25 cellular contexts compared by ENCODE assay signal in the genomic region with DNA sequence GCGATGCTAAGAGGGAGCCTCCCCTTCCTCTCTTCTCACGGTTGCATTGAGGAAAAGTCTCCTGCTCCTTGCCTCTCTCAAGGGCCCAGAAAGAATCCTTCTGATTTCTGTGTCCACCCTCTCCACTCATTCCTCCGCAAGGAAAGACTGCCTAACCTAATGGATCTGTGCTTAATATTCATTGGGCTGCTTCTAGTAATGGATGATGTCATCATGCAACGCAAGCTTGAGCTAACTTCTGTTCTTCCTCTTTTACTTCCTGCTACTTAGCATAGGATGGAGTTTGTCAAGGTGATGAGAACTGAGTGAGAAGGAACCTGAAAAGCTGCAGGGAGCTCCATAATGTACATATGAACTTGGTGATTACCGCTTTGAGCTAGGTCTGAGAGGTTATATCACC. TPM values are rescaled to one million over a fixed set of nuclear protein-coding genes. Genes with fewer than 3 reads are reported as not detected.
DNase-seq lines count a peak whose midpoint lies in the region; ATAC-seq, FAIRE-seq and TF ChIP-seq lines count a peak whose summit lies in the region.
"Had no signal": no experiment of that assay in that cellular context is flagged by ENCODE, and none has a peak within 500 bp of the region (broad histone marks: within the 10 kb centered on the region; RNA-seq: fewer than 3 reads in every experiment).

No MANE protein-coding gene starts in this region.

- no peak for TF ChIP-seq RAD21 in K562 (CRISPR knock-in tag; conservative IDR thresholded peaks at IDR 0.05 in 1 of 2, IDR thresholded peaks at IDR 0.05 in 1 of 2)

- CTCF ChIA-PET in K562 (lab: Yijun Ruan, JAX; ENCODE audit: low intra/inter-chr PET ratio), result no interaction called here

- TF ChIP-seq POLR2A in K562 (conservative IDR thresholded peaks at IDR 0.05), result no peak

- no peak overlapping the region for H3K27ac Mint-ChIP-seq in activated CD4-positive, alpha-beta T cell treated with anti-CD3 and anti-CD28 coated beads, Interleukin-2, amount 10 ng/mL, durations not matched to agents 24 days and 14 days
- H3K27ac Mint-ChIP-seq: CD14-positive monocyte; CD4-positive, alpha-beta T cell had no signal

- H3K9me3 Mint-ChIP-seq in activated CD4-positive, alpha-beta T cell treated with anti-CD3 and anti-CD28 coated beads, Interleukin-2, amount 10 ng/mL, durations not matched to agents 24 days and 14 days, result no peaks in the 10 kb centered on the region
- H3K9me3 Mint-ChIP-seq: CD4-positive, alpha-beta T cell had no signal

- H3K4me1 Mint-ChIP-seq in activated CD4-positive, alpha-beta T cell treated with anti-CD3 and anti-CD28 coated beads, Interleukin-2, amount 10 ng/mL, durations not matched to agents 24 days and 14 days, result no peaks in the 10 kb centered on the region
- H3K4me1 Mint-ChIP-seq: CD14-positive monocyte had no signal

- H3K27me3 ChIP-seq in Karpas-422 (ENCODE audit: low read length) (0 out of 2 replicates have a peak, but pooled peaks cover 3% of the 10 kb centered on the region), K562 (ENCODE audit: control insufficient read depth in 2 of 2, insufficient read depth in 2 of 2, low read length in 2 of 2) (no peaks in the 10 kb centered on the region), lung (ENCODE audit: control insufficient read depth, insufficient read depth) (no peaks in the 10 kb centered on the region)
- H3K27me3 ChIP-seq: BE2C; BLaER1 treated with 17β-estradiol and CSF1 and Interleukin-3, amounts not matched to agents 10 nM and 100 nM had no signal

- H3K36me3 Mint-ChIP-seq in activated CD4-positive, alpha-beta T cell treated with anti-CD3 and anti-CD28 coated beads, Interleukin-2, amount 10 ng/mL, durations not matched to agents 24 days and 14 days (ENCODE audit: low read depth), result no peaks in the 10 kb centered on the region
- H3K36me3 Mint-ChIP-seq: CD14-positive monocyte had no signal

- intact Hi-C loops in activated CD4-positive, alpha-beta T cell treated with anti-CD3 and anti-CD28 coated beads, Interleukin-2, amount 10 ng/mL, durations not matched to agents 24 days and 14 days (cut with micrococcal nuclease), result no loop called here
- intact Hi-C loops in K562 (cut with micrococcal nuclease), result no loop called here

- H2AFZ ChIP-seq in Karpas-422 (ENCODE audit: low read length), result no peak overlapping the region
- no peak overlapping the region for H2AFZ ChIP-seq in K562 (ENCODE audit: low read depth, low read length)
- H2AFZ ChIP-seq: GM23248 had no signal

- POLR2A ChIA-PET in K562 (lab: Yijun Ruan, JAX), result no interaction called here

- no peak overlapping the region for H3K9ac ChIP-seq in Karpas-422 (ENCODE audit: low read length)
- no peak overlapping the region for H3K9ac ChIP-seq in K562 (ENCODE audit: insufficient read depth in 1 of 2, low read depth in 2 of 2, low read length in 2 of 2)
- H3K9ac ChIP-seq: BLaER1 treated with 17β-estradiol and CSF1 and Interleukin-3, amounts not matched to agents 10 nM and 100 nM; GM23248 had no signal

- H4K20me1 ChIP-seq in Karpas-422 (ENCODE audit: insufficient read depth, low read depth, low read length) (no peaks in the 10 kb centered on the region), K562 (replicated peaks; ENCODE audit: control insufficient read depth, insufficient read depth, low read length) (no peaks in the 10 kb centered on the region; the same call in 1 of the 2 replicates)
- H4K20me1 ChIP-seq: BLaER1 treated with 17β-estradiol and CSF1 and Interleukin-3, amounts not matched to agents 10 nM and 100 nM had no signal

- H3K79me2 ChIP-seq in Karpas-422 (ENCODE audit: low read length), result no peaks in the 10 kb centered on the region
- no peaks in the 10 kb centered on the region for H3K79me2 ChIP-seq in K562 (ENCODE audit: control insufficient read depth, insufficient read depth, low read length)

- BruUV-seq in K562 (replicated peaks; lab: Mats Ljungman, UMichigan), result no TSS peak

- H3K27me3 Mint-ChIP-seq in activated CD4-positive, alpha-beta T cell treated with anti-CD3 and anti-CD28 coated beads, Interleukin-2, amount 10 ng/mL, durations not matched to agents 24 days and 14 days, result no peaks in the 10 kb centered on the region

- no peaks in the 10 kb centered on the region for H3K36me3 ChIP-seq in Karpas-422 (ENCODE audit: insufficient read depth, low read length)
- no peaks in the 10 kb centered on the region for H3K36me3 ChIP-seq in K562 (ENCODE audit: control insufficient read depth, insufficient read depth, low read length)
- no peaks in the 10 kb centered on the region for H3K36me3 ChIP-seq in lung (ENCODE audit: control insufficient read depth in 2 of 2, insufficient read depth in 2 of 2, low read length in 2 of 2)
- H3K36me3 ChIP-seq: BE2C; BLaER1 treated with 17β-estradiol and CSF1 and Interleukin-3, amounts not matched to agents 10 nM and 100 nM had no signal

- FAIRE-seq in K562 (lab: Jason Lieb, UNC), result no peak
- FAIRE-seq: A549, G401.6, GM19239, H1 had no signal

- TF ChIP-seq CTCF in K562 (IDR thresholded peaks at IDR 0.05 in 2 of 3, conservative IDR thresholded peaks at IDR 0.05 in 1 of 3; ENCODE audit: insufficient read depth in 2 of 3, low read depth in 1 of 3, low read length in 3 of 3), result no peak
- no peak for TF ChIP-seq CTCF in lung (IDR thresholded peaks at IDR 0.05; ENCODE audit: control extremely low read depth, extremely low read depth)

- H3K27ac ChIP-seq in Karpas-422 (ENCODE audit: low read length), result no peak overlapping the region
- no peak overlapping the region for H3K27ac ChIP-seq in K562 (ENCODE audit: extremely low read depth, low read depth, low read length)
- no peak overlapping the region for H3K27ac ChIP-seq in lung (ENCODE audit: low read depth in 1 of 2, low read length in 1 of 2)
- H3K27ac ChIP-seq: A549; BLaER1 treated with 17β-estradiol and CSF1 and Interleukin-3, amounts not matched to agents 10 nM and 100 nM; GM23248 had no signal

- H3K9me2 ChIP-seq in Karpas-422 (replicated peaks; ENCODE audit: insufficient read depth, low read length), result no peaks in the 10 kb centered on the region

- ATAC-seq in K562 (no peak), lung (ENCODE audit: insufficient read depth, low FRiP score) (no peak)
- ATAC-seq: A549 had no signal

- H3K4me2 ChIP-seq in Karpas-422 (ENCODE audit: low read depth, low read length, poor library complexity, severe bottlenecking), result no peak overlapping the region
- H3K4me2 ChIP-seq in K562 (ENCODE audit: insufficient read depth, low read length), result no peak overlapping the region
- H3K4me2 ChIP-seq: A549; BLaER1 treated with 17β-estradiol and CSF1 and Interleukin-3, amounts not matched to agents 10 nM and 100 nM had no signal

- in situ Hi-C loops in K562 (cut with MboI), result no loop called here

- H3K4me3 Mint-ChIP-seq in activated CD4-positive, alpha-beta T cell treated with anti-CD3 and anti-CD28 coated beads, Interleukin-2, amount 10 ng/mL, durations not matched to agents 24 days and 14 days, result no peak overlapping the region
- H3K4me3 Mint-ChIP-seq: CD14-positive monocyte; CD4-positive, alpha-beta T cell had no signal

- no peaks in the 10 kb centered on the region for H3K9me3 ChIP-seq in Karpas-422 (ENCODE audit: low read length)
- no peaks in the 10 kb centered on the region; the same call in 1 of the 2 replicates for H3K9me3 ChIP-seq in K562 (replicated peaks; ENCODE audit: control insufficient read depth, insufficient read depth, low read depth, low read length)
- H3K9me3 ChIP-seq in lung (ENCODE audit: control insufficient read depth in 2 of 2, insufficient read depth in 1 of 2, low read length in 1 of 2), result no peaks in the 10 kb centered on the region
- H3K9me3 ChIP-seq: A549, BE2C had no signal

- 2% methylated on average over 5 of the region's 5 CpGs for WGBS in K562 (ENCODE audit: insufficient coverage, low coverage, missing lambda C conversion rate)
- 69 to 90% methylated on average over 5 of the region's 5 CpGs for WGBS in lung, 2 donors

- no peak for TF ChIP-seq EP300 in K562 (IDR thresholded peaks at IDR 0.05; ENCODE audit: low read length)

- no peak overlapping the region for H3K4me3 ChIP-seq in Karpas-422 (ENCODE audit: low read length)
- H3K4me3 ChIP-seq in K562, result no peak overlapping the region
- H3K4me3 ChIP-seq in lung, result no peak overlapping the region
- H3K4me3 ChIP-seq: A549; BLaER1 treated with 17β-estradiol and CSF1 and Interleukin-3, amounts not matched to agents 10 nM and 100 nM; GM23248 had no signal

- H3K9me1 ChIP-seq in K562 (ENCODE audit: control insufficient read depth, insufficient read depth, low read length), result no peaks in the 10 kb centered on the region

- H3K4me1 ChIP-seq in Karpas-422 (ENCODE audit: low read length) (no peaks in the 10 kb centered on the region; the same call in 1 of the 2 replicates), K562 (replicated peaks in 1 of 2; ENCODE audit: control insufficient read depth in 2 of 2, insufficient read depth in 2 of 2, low read length in 2 of 2) (no peaks in the 10 kb centered on the region), lung (ENCODE audit: control insufficient read depth in 2 of 2, insufficient read depth in 2 of 2, low read length in 2 of 2) (no peaks in the 10 kb centered on the region)
- H3K4me1 ChIP-seq: A549; BE2C; BLaER1 treated with 17β-estradiol and CSF1 and Interleukin-3, amounts not matched to agents 10 nM and 100 nM had no signal

- DNase-seq in activated CD4-positive, alpha-beta T cell treated with anti-CD3 and anti-CD28 coated beads, Interleukin-2, amount 10 ng/mL, durations not matched to agents 24 days and 14 days, result peak; percentile 12
- DNase-seq in activated CD4-positive, alpha-beta T cell treated with anti-CD3 and anti-CD28 coated beads, Interleukin-2, amount 50 U/mL, for 48 hours, result no peak
- DNase-seq in Karpas-422 (peak; percentile 45), K562 (ENCODE audit: extremely low read depth in 1 of 4, low spot score in 3 of 4) (no peak), lung (ENCODE audit: low spot score) (peak; percentile 5), ureter (ENCODE audit: low spot score) (no peak)
- no peak for DNase-seq in NK-92 treated with Interleukin-12 subunit alpha and Interleukin-12 subunit beta, amount 100 ng/mL, for 24 hours (lab: John Stamatoyannopoulos, UW)
- DNase-seq: 8988T; ACHN; AML-193; BE2C; Calu3; CD4-positive, alpha-beta T cell; COR-L47; DMS153; DND-41; GM23248; H7; HCEC 1CT had no signal

RNA-seq across cellular contexts. Expression of a gene that starts 35.2 kb away (rescaled TPM):
- not detected in 2 replicates for total RNA-seq in activated CD4-positive, alpha-beta T cell treated with anti-CD3 and anti-CD28 coated beads, Interleukin-2, amount 10 ng/mL, durations not matched to agents 24 days and 14 days
- total RNA-seq in Karpas-422 (2014; rRNA removed; shearing (Covaris generic); ENCODE audit: low replicate concordance), result not detected in 2 replicates
- total RNA-seq in K562 (2011; cell fraction: chromatin; rRNA removed; ENCODE audit: low replicate concordance), result not detected in 2 replicates
- not detected in 2 replicates for total RNA-seq in K562 (2011; cell fraction: nucleolus; rRNA removed)
- not detected in 2 replicates for total RNA-seq in K562 (2011; cell fraction: nucleoplasm; rRNA removed)
- total RNA-seq in K562 (2014; rRNA removed), result not detected in 2 replicates
- not detected in 2 replicates for total RNA-seq in K562 (2014; rRNA removed; fragmentation: Illumina TruSeq; extraction: Trizol)
- not detected in 2 replicates for total RNA-seq in K562 (2015; rRNA removed; fragmentation: Illumina TruSeq; extraction: Trizol)
- total RNA-seq in K562 (2021), result not detected in 2 replicates
- polyA plus RNA-seq in K562 (2011; rRNA removed), result not detected in 2 replicates
- polyA plus RNA-seq in K562 (2011; cell fraction: cytosol; rRNA removed), result not detected in 2 replicates
- not detected in 2 replicates for polyA plus RNA-seq in K562 (2011; cell fraction: nucleus; rRNA removed)
- not detected in 2 replicates for polyA plus RNA-seq in K562 (2012)
- not detected in 2 replicates for polyA plus RNA-seq in K562 (2014; fragmentation: Illumina TruSeq; extraction: Trizol)
- not detected for polyA plus RNA-seq in K562 (2014; fragmentation: Nextera tagmentation; extraction: Ambion mirVana)
- not detected in 2 replicates for polyA plus RNA-seq in K562 (2014; rRNA removed)
- not detected in 2 replicates for polyA minus RNA-seq in K562 (2011; rRNA and poly(A)+ RNA removed)
- polyA minus RNA-seq in K562 (2011; cell fraction: cytosol; rRNA and poly(A)+ RNA removed), result not detected in 2 replicates
- polyA minus RNA-seq in K562 (2011; cell fraction: nucleus; rRNA and poly(A)+ RNA removed), result not detected in 2 replicates
- not detected for total RNA-seq in lung
- not detected for polyA plus RNA-seq in lung
- not detected for total RNA-seq in ureter
- total RNA-seq: Calu3; CD4-positive, alpha-beta T cell; GM23248; H1; H7 had no signal
- polyA plus RNA-seq: A549, CD14-positive monocyte, GM23248, H1 had no signal

Comparison
In these comparisons a context has a peak if more than half of its experiments do, and no peak if none do; other contexts are left out.
1. DNase-seq: peak in activated CD4-positive, alpha-beta T cell treated with anti-CD3 and anti-CD28 coated beads, Interleukin-2, amount 10 ng/mL, durations not matched to agents 24 days and 14 days (single experiment), Karpas-422 (single experiment) and lung (single experiment); none in activated CD4-positive, alpha-beta T cell treated with anti-CD3 and anti-CD28 coated beads, Interleukin-2, amount 50 U/mL, for 48 hours (0 of 2), K562 (0 of 4), NK-92 treated with Interleukin-12 subunit alpha and Interleukin-12 subunit beta, amount 100 ng/mL, for 24 hours (single experiment) and ureter (single experiment).